Comparison of ENCODE assay signal across 10 cellular contexts in genomic region chr10:6091630-6092029, GRCh38. TPM values are rescaled to one million over a fixed set of nuclear protein-coding genes. Genes with fewer than 3 reads are reported as not detected.
A peak's percentile ranks its signal among the peaks of the same experiment; 100 is the strongest.
DNase-seq lines count a peak whose midpoint lies in the region; ATAC-seq and TF ChIP-seq lines count a peak whose summit lies in the region.
"Had no signal": no experiment of that assay in that cellular context is flagged by ENCODE, and none has a peak within 500 bp of the region (broad histone marks: within the 10 kb centered on the region; RNA-seq: fewer than 3 reads in every experiment).

No MANE protein-coding gene starts in this region.

- no peak overlapping the region for H2BK12ac ChIP-seq in trophoblast cell (ENCODE audit: low read length)

- peaks cover 14% of the 10 kb centered on the region for H3K36me3 Mint-ChIP-seq in activated T-cell treated with anti-CD3 and anti-CD28 coated beads, Interleukin-2, amount 50 U/mL, for 4 hours (ENCODE audit: insufficient read depth)
- peaks cover 19% of the 10 kb centered on the region for H3K36me3 Mint-ChIP-seq in effector memory CD8-positive, alpha-beta T cell (ENCODE audit: insufficient read depth)

- H3K9me3 Mint-ChIP-seq in activated T-cell treated with anti-CD3 and anti-CD28 coated beads, Interleukin-2, amount 50 U/mL, for 4 hours: no peaks in the 10 kb centered on the region
- no peaks in the 10 kb centered on the region for H3K9me3 Mint-ChIP-seq in effector memory CD8-positive, alpha-beta T cell

- TF ChIP-seq POLR2A in NB4 (IDR thresholded peaks at IDR 0.05; ENCODE audit: extremely low read depth, insufficient read length): no peak

- H3K79me2 ChIP-seq in trophoblast cell (ENCODE audit: control insufficient read depth, insufficient read depth, low read length, poor library complexity): peaks cover 18% of the 10 kb centered on the region

- peak overlapping the region; percentile 71 for H3K4ac ChIP-seq in trophoblast cell (ENCODE audit: low read depth, low read length)

- H2BK5ac ChIP-seq in trophoblast cell (ENCODE audit: low read depth, low read length, poor library complexity): no peak overlapping the region

- no peak overlapping the region for H4K12ac ChIP-seq in trophoblast cell (ENCODE audit: low read depth, low read length)

- no peak overlapping the region for H3K14ac ChIP-seq in trophoblast cell (ENCODE audit: low read length)

- no peaks in the 10 kb centered on the region for H3K9me3 ChIP-seq in trophoblast cell (ENCODE audit: insufficient read depth, low read depth, low read length)

- H3K4me3 Mint-ChIP-seq in activated T-cell treated with anti-CD3 and anti-CD28 coated beads, Interleukin-2, amount 50 U/mL, for 4 hours: peak overlapping the region; percentile 60
- peak overlapping the region; percentile 44 to 52 for H3K4me3 Mint-ChIP-seq in effector memory CD8-positive, alpha-beta T cell

- H3K4me2 ChIP-seq in trophoblast cell (ENCODE audit: low read length): no peak overlapping the region

- no peak overlapping the region for H4K91ac ChIP-seq in trophoblast cell (ENCODE audit: low read depth, low read length)

- H3K36me3 ChIP-seq in trophoblast cell (ENCODE audit: control insufficient read depth in 1 of 2, insufficient read depth in 2 of 2, low read length in 2 of 2): no peaks in the 10 kb centered on the region

- H2BK120ac ChIP-seq in trophoblast cell (ENCODE audit: insufficient read depth, low read length, poor library complexity): no peak overlapping the region

- no peak overlapping the region for H4K8ac ChIP-seq in trophoblast cell (ENCODE audit: low read depth, low read length)

- no CpG with 5 or more reads among the region's 1 CpG for WGBS in trophoblast cell (ENCODE audit: extremely low coverage, insufficient coverage, insufficient read length)

- H2AK5ac ChIP-seq in trophoblast cell (ENCODE audit: low read length): no peak overlapping the region

- peak; percentile 8 to 11 for ATAC-seq in activated T-cell treated with anti-CD3 and anti-CD28 coated beads, Interleukin-2, amount 50 U/mL, for 4 hours
- ATAC-seq in effector memory CD8-positive, alpha-beta T cell (replicated peaks): no peak
- ATAC-seq in HG02763 (IDR thresholded peaks at IDR 0.05; ENCODE audit: unreplicated experiment): no peak
- ATAC-seq in HG03045 (IDR thresholded peaks at IDR 0.05; ENCODE audit: unreplicated experiment): no peak

- no peak overlapping the region for H2AFZ ChIP-seq in trophoblast cell (ENCODE audit: insufficient read depth, low read length, poor library complexity)

- H3K27me3 Mint-ChIP-seq in activated T-cell treated with anti-CD3 and anti-CD28 coated beads, Interleukin-2, amount 50 U/mL, for 4 hours (ENCODE audit: low read depth): no peaks in the 10 kb centered on the region
- peaks cover 0 to 1% of the 10 kb centered on the region in 2 donors for H3K27me3 Mint-ChIP-seq in effector memory CD8-positive, alpha-beta T cell

- H3K27ac ChIP-seq in trophoblast cell (ENCODE audit: low read depth, low read length): no peak overlapping the region

- no peak overlapping the region for H3K18ac ChIP-seq in trophoblast cell (ENCODE audit: low read length)

- peaks cover 0 to 12% of the 10 kb centered on the region in 2 experiments for H3K4me1 ChIP-seq in trophoblast cell (ENCODE audit: control insufficient read depth in 1 of 2, insufficient read depth in 2 of 2, low read length in 2 of 2)

- H3K9ac ChIP-seq in trophoblast cell (ENCODE audit: low read length): no peak overlapping the region

- peak overlapping the region in 1 of 2 donors; percentile 11 for H3K27ac Mint-ChIP-seq in effector memory CD8-positive, alpha-beta T cell

- no peak for DNase-seq in activated T-cell treated with anti-CD3 and anti-CD28 coated beads, Interleukin-2, amount 50 U/mL, for 4 hours
- no peak for DNase-seq in activated T-cell treated with anti-CD3 and anti-CD28 coated beads, Interleukin-2, amount 50 U/mL, for 48 hours
- DNase-seq in NB4 (ENCODE audit: low read depth) (peak; percentile 15), trophoblast cell (no peak), ecto neural progenitor cell (ENCODE audit: low spot score) (no peak)
- DNase-seq in effector memory CD8-positive, alpha-beta T cell: no peak
- DNase-seq: NCI-H2171, SHP77 had no signal

- peaks cover 82% of the 10 kb centered on the region for H3K4me1 Mint-ChIP-seq in activated T-cell treated with anti-CD3 and anti-CD28 coated beads, Interleukin-2, amount 50 U/mL, for 4 hours (ENCODE audit: low read depth)
- peaks cover 52 to 64% of the 10 kb centered on the region in 2 donors for H3K4me1 Mint-ChIP-seq in effector memory CD8-positive, alpha-beta T cell (ENCODE audit: low read depth in 2 of 2)

- H3K79me1 ChIP-seq in trophoblast cell (ENCODE audit: low read length): peaks cover 5% of the 10 kb centered on the region

- no peaks in the 10 kb centered on the region for H3K27me3 ChIP-seq in trophoblast cell (ENCODE audit: insufficient read depth, low read length)

- H3K4me3 ChIP-seq in NB4 (ENCODE audit: low read depth, low read length) (peak overlapping the region; percentile 27), trophoblast cell (ENCODE audit: low read depth, low read length) (no peak overlapping the region)

- TF ChIP-seq CTCF in NB4 (IDR thresholded peaks at IDR 0.05; ENCODE audit: low read depth, low read length): no peak

- H3K23ac ChIP-seq in trophoblast cell (ENCODE audit: low read length): no peak overlapping the region

RNA-seq across cellular contexts. Expression of gene RBM17, which starts 2.8 kb away (rescaled TPM):
- total RNA-seq in activated T-cell treated with anti-CD3 and anti-CD28 coated beads, Interleukin-2, amount 50 U/mL, for 4 hours: 100 to 1,000 TPM; 231 to 261 (median 237) TPM
- 106 and 108 TPM in 2 replicates for polyA plus RNA-seq in trophoblast cell (2013)

RNA-seq across cellular contexts. Expression of gene IL2RA, which starts 29.5 kb away (rescaled TPM):
- 100 to 1,000 TPM; 639 to 698 (median 653) TPM for total RNA-seq in activated T-cell treated with anti-CD3 and anti-CD28 coated beads, Interleukin-2, amount 50 U/mL, for 4 hours
- not detected in 2 replicates for polyA plus RNA-seq in trophoblast cell (2013)

Comparison
In these comparisons a context has a peak if more than half of its experiments do, and no peak if none do; other contexts are left out.
1. ATAC-seq: peak in activated T-cell treated with anti-CD3 and anti-CD28 coated beads, Interleukin-2, amount 50 U/mL, for 4 hours (2 of 2); none in effector memory CD8-positive, alpha-beta T cell (single experiment), HG02763 (single experiment) and HG03045 (single experiment).